ENCODE assay signal across 18 cellular contexts in genomic region chr11:68987211-68987610, GRCh38. TPM values are rescaled to one million over a fixed set of nuclear protein-coding genes. Genes with fewer than 3 reads are reported as not detected.
DNase-seq lines count a peak whose midpoint lies in the region; TF ChIP-seq lines count a peak whose summit lies in the region.
"Had no signal": no experiment of that assay in that cellular context is flagged by ENCODE, and none has a peak within 500 bp of the region (broad histone marks: within the 10 kb centered on the region; RNA-seq: fewer than 3 reads in every experiment).

No MANE protein-coding gene starts in this region.

- H2BK15ac ChIP-seq in mesenchymal stem cell (ENCODE audit: low read depth, poor library complexity, severe bottlenecking), result no peak overlapping the region

- H3K4me1 Mint-ChIP-seq in osteocyte (ENCODE audit: unreplicated experiment) (no peaks in the 10 kb centered on the region), Calu3 (ENCODE audit: low read depth, unreplicated experiment) (no peaks in the 10 kb centered on the region)
- H3K4me1 Mint-ChIP-seq: GM23338 had no signal

- H3K9ac ChIP-seq in adipocyte (ENCODE audit: low read length) (no peak overlapping the region), mesenchymal stem cell (ENCODE audit: low read length) (no peak overlapping the region)

- DNase-seq in adipocyte (ENCODE audit: low read depth) (peak; percentile 44), fibroblast of peridontal ligament (ENCODE audit: extremely low read depth) (peak; percentile 72), osteocyte (ENCODE audit: extremely low spot score, unreplicated experiment) (peak; percentile 0), RWPE1 (ENCODE audit: low spot score) (no peak), mesenchymal stem cell (no peak), HK-2 (ENCODE audit: unreplicated experiment) (no peak), Calu3 (no peak)
- DNase-seq: BE2C; CD4-positive, alpha-beta memory T cell; COR-L47; DMS53; H7 had no signal

- no peak overlapping the region for H2AK5ac ChIP-seq in mesenchymal stem cell (ENCODE audit: low read length, severe bottlenecking)

- no peak overlapping the region for H3K27ac Mint-ChIP-seq in osteocyte (ENCODE audit: unreplicated experiment)
- no peak overlapping the region for H3K27ac Mint-ChIP-seq in Calu3 (ENCODE audit: unreplicated experiment)
- H3K27ac Mint-ChIP-seq: GM23338 had no signal

- H2BK5ac ChIP-seq in mesenchymal stem cell (ENCODE audit: low read depth, low read length, poor library complexity, severe bottlenecking), result no peak overlapping the region

- H3K23ac ChIP-seq in mesenchymal stem cell (ENCODE audit: low read length in 2 of 2), result no peak overlapping the region

- BruUV-seq in Calu3 (replicated peaks; lab: Mats Ljungman, UMichigan), result no TSS peak

- H4K8ac ChIP-seq in mesenchymal stem cell (ENCODE audit: low read length), result no peak overlapping the region

- H3K36me3 Mint-ChIP-seq in osteocyte (ENCODE audit: unreplicated experiment) (peaks cover 7% of the 10 kb centered on the region), Calu3 (ENCODE audit: insufficient read depth, unreplicated experiment) (no peaks in the 10 kb centered on the region)

- H3K4me2 ChIP-seq in mesenchymal stem cell (ENCODE audit: low read length, poor library complexity, severe bottlenecking), result no peak overlapping the region
- H3K4me2 ChIP-seq: A549, GM23338 had no signal

- H3K18ac ChIP-seq in mesenchymal stem cell (ENCODE audit: low read depth in 1 of 2, low read length in 2 of 2), result no peak overlapping the region

- H2AFZ ChIP-seq in mesenchymal stem cell (ENCODE audit: low read depth, low read length), result no peak overlapping the region
- H2AFZ ChIP-seq: GM23338 had no signal

- H3K14ac ChIP-seq in mesenchymal stem cell (ENCODE audit: low read length in 2 of 2), result no peak overlapping the region

- peaks cover 10% of the 10 kb centered on the region for H3K9me3 ChIP-seq in adipocyte (ENCODE audit: control insufficient read depth, low read length)
- peaks cover under 1% of the 10 kb centered on the region for H3K9me3 ChIP-seq in mesenchymal stem cell (ENCODE audit: control insufficient read depth, low read length)
- H3K9me3 ChIP-seq: BE2C had no signal

- no peak overlapping the region for H2BK12ac ChIP-seq in mesenchymal stem cell (ENCODE audit: low read length in 2 of 2)

- H3K4ac ChIP-seq in mesenchymal stem cell (ENCODE audit: low read depth in 1 of 2, low read length in 2 of 2), result no peak overlapping the region

- no peak overlapping the region for H4K91ac ChIP-seq in mesenchymal stem cell (ENCODE audit: low read length)

- H2BK120ac ChIP-seq in mesenchymal stem cell (ENCODE audit: low read depth, low read length), result no peak overlapping the region

- POLR2A ChIA-PET in RWPE1 (lab: Yijun Ruan, JAX; ENCODE audit: low non-redundant PET), result no interaction called here

- H3K79me1 ChIP-seq in mesenchymal stem cell (replicated peaks; ENCODE audit: low read length, poor library complexity, severe bottlenecking), result no peaks in the 10 kb centered on the region

- H3K27me3 ChIP-seq in adipocyte (replicated peaks; ENCODE audit: control insufficient read depth, insufficient read depth, low read length), result peaks cover 18% of the 10 kb centered on the region
- H3K27me3 ChIP-seq in mesenchymal stem cell (ENCODE audit: control insufficient read depth in 1 of 2, insufficient read depth in 1 of 2, low read length in 2 of 2), result peaks cover 22 to 37% of the 10 kb centered on the region in 2 experiments
- H3K27me3 ChIP-seq: BE2C had no signal

- H3K4me3 Mint-ChIP-seq in osteocyte (ENCODE audit: unreplicated experiment), result no peak overlapping the region
- H3K4me3 Mint-ChIP-seq in Calu3 (ENCODE audit: low read depth, unreplicated experiment), result no peak overlapping the region
- H3K4me3 Mint-ChIP-seq: GM23338 had no signal

- H3K9me3 Mint-ChIP-seq in osteocyte (ENCODE audit: unreplicated experiment) (peaks cover 21% of the 10 kb centered on the region), Calu3 (ENCODE audit: low read depth, unreplicated experiment) (peaks cover 5% of the 10 kb centered on the region)

- H3K27me3 Mint-ChIP-seq in osteocyte (ENCODE audit: unreplicated experiment) (peaks cover 63% of the 10 kb centered on the region), Calu3 (ENCODE audit: unreplicated experiment) (peaks cover 20% of the 10 kb centered on the region)

- TF ChIP-seq CTCF in osteocyte (IDR thresholded peaks at IDR 0.05), result no peak
- no peak for TF ChIP-seq CTCF in RWPE1 (conservative IDR thresholded peaks at IDR 0.05; ENCODE audit: low read depth)
- no peak for TF ChIP-seq CTCF in Calu3 (IDR thresholded peaks at IDR 0.05; ENCODE audit: unreplicated experiment)

- H3K4me3 ChIP-seq in adipocyte (ENCODE audit: low read length) (no peak overlapping the region), mesenchymal stem cell (ENCODE audit: insufficient read depth in 1 of 2, low read depth in 1 of 2, low read length in 2 of 2) (no peak overlapping the region)
- H3K4me3 ChIP-seq: A549, GM23338 had no signal

- CTCF ChIA-PET in RWPE1 (lab: Yijun Ruan, JAX) (no interaction called here), Calu3 (lab: Charles Lee) (no interaction called here)

- H3K27ac ChIP-seq in RWPE1 (no peak overlapping the region), mesenchymal stem cell (ENCODE audit: low read length, poor library complexity, severe bottlenecking) (no peak overlapping the region)
- H3K27ac ChIP-seq: A549, C4-2B had no signal

- H3K4me1 ChIP-seq in adipocyte (ENCODE audit: control insufficient read depth, insufficient read depth, low read length), result peaks cover 6% of the 10 kb centered on the region
- no peaks in the 10 kb centered on the region for H3K4me1 ChIP-seq in mesenchymal stem cell (ENCODE audit: control insufficient read depth, insufficient read depth, low read depth, low read length)
- H3K4me1 ChIP-seq: A549, BE2C had no signal

- intact Hi-C loops in Calu3 (cut with micrococcal nuclease; ENCODE audit: unreplicated experiment), result no loop called here

- H3K36me3 ChIP-seq in adipocyte (ENCODE audit: control insufficient read depth, insufficient read depth, low read length, severe bottlenecking), result no peaks in the 10 kb centered on the region
- H3K36me3 ChIP-seq in mesenchymal stem cell (ENCODE audit: control insufficient read depth in 1 of 2, insufficient read depth in 2 of 2, low read depth in 1 of 2, low read length in 2 of 2), result no peaks in the 10 kb centered on the region
- H3K36me3 ChIP-seq: BE2C had no signal

RNA-seq across cellular contexts. Expression of gene MRGPRD, which starts 6.4 kb away (rescaled TPM):
- total RNA-seq in osteocyte (not detected in 2 replicates), Calu3 (2022) (not detected in 2 replicates)
- not detected for polyA plus RNA-seq in mesenchymal stem cell (2013, experiment 1 of 2)
- polyA plus RNA-seq in mesenchymal stem cell (2013, experiment 2 of 2), result not detected
- total RNA-seq: CD4-positive, alpha-beta memory T cell; G401; GM23338; H7; HT-29 had no signal
- polyA plus RNA-seq: A549, AG04450, GM23338 had no signal

RNA-seq across cellular contexts. Expression of gene MRGPRF, which starts 25.8 kb away (rescaled TPM):
- total RNA-seq in osteocyte (7.0 and 8.4 TPM in 2 replicates), Calu3 (2022) (0.14 and 0.15 TPM in 2 replicates)
- polyA plus RNA-seq in mesenchymal stem cell (2013, experiment 1 of 2), result 28.0 TPM
- polyA plus RNA-seq in mesenchymal stem cell (2013, experiment 2 of 2), result 29.6 TPM
- total RNA-seq: CD4-positive, alpha-beta memory T cell; G401 had no signal
- polyA plus RNA-seq: CD4-positive, alpha-beta memory T cell had no signal

Comparison
In these comparisons a context has a peak if more than half of its experiments do, and no peak if none do; other contexts are left out.
1. DNase-seq: peak in adipocyte (single experiment), fibroblast of peridontal ligament (single experiment) and osteocyte (single experiment); none in RWPE1 (single experiment), mesenchymal stem cell (single experiment), HK-2 (single experiment) and Calu3 (single experiment).